Comparison of ENCODE assay signal across 8 cellular contexts in the genomic region with DNA sequence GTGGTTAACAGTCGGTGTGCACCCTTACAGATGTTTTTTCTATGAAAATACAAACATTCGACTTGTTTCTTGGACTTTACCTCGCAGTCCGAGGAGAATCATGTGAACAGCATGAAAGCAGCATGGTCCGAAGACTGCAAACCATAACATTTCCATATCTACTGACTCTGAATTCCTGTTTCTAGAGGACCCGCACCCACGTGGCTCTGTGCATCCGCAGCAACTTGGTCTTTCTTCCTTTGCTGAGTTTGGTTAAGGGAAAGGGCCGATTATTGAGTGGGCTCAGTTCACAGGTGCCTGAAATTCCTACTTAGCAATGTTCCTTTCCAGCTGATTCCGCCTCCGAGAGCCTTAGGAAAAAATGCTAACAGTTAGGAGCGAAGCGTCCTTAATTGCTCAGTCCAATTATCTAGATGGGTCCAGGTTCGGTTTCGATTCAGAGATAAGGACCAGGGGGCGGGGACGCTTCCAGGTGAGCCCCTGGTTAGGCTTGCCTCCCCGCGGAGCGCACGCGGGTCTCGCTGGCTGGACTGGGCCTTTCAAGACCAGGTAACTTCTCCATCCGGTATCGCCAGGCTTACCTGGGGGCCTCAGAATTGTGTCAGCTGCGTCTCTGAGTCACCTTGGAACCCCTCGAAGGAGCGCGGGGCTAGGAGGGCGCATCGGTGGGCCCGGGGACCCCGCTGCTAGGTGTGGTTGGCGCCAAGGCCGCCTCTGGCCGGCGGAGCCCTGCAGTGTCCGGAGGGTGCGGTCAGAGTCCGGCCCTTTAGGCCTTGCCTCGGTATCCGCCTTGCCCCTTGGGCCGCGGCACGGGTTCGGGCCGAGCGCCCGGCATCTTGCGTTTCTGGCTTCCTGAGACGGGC. TPM values are rescaled to one million over a fixed set of nuclear protein-coding genes. Genes with fewer than 3 reads are reported as not detected.
DNase-seq lines count a peak whose midpoint lies in the region; TF ChIP-seq lines count a peak whose summit lies in the region.

No MANE protein-coding gene starts in this region.

- H3K36me3 ChIP-seq in H7 (replicated peaks; ENCODE audit: control insufficient read depth, insufficient read depth, low read length), result no peaks in the 10 kb centered on the region
- H3K36me3 ChIP-seq in spleen, result no peaks in the 10 kb centered on the region

- H3K27ac Mint-ChIP-seq in activated naive CD8-positive, alpha-beta T cell treated with anti-CD3 and anti-CD28 coated beads for 36 hours, result peak overlapping the region; percentile 42

- no peak for TF ChIP-seq CTCF in spleen (IDR thresholded peaks at IDR 0.05 in 8 of 11, conservative IDR thresholded peaks at IDR 0.05 in 3 of 11)

- peaks cover 14% of the 10 kb centered on the region for H3K4me1 Mint-ChIP-seq in activated naive CD8-positive, alpha-beta T cell treated with anti-CD3 and anti-CD28 coated beads for 36 hours

- 45 to 75% (median 50%) methylated on average over 35 to 51 of the region's 51 CpGs for WGBS in spleen, 5 donors

- H3K36me3 Mint-ChIP-seq in activated naive CD8-positive, alpha-beta T cell treated with anti-CD3 and anti-CD28 coated beads for 36 hours, result peaks cover 24% of the 10 kb centered on the region

- no peaks in the 10 kb centered on the region for H3K9me3 Mint-ChIP-seq in activated naive CD8-positive, alpha-beta T cell treated with anti-CD3 and anti-CD28 coated beads for 36 hours

- peak overlapping the region; percentile 75 for H3K4me3 Mint-ChIP-seq in activated naive CD8-positive, alpha-beta T cell treated with anti-CD3 and anti-CD28 coated beads for 36 hours

- H3K27ac ChIP-seq in spleen, result peak overlapping the region in 7 of 8 donors; percentile 90 to 99 (median 98)

- peaks cover 23 to 47% (median 36%) of the 10 kb centered on the region in 6 donors for H3K4me1 ChIP-seq in spleen

- H3K27me3 Mint-ChIP-seq in activated naive CD8-positive, alpha-beta T cell treated with anti-CD3 and anti-CD28 coated beads for 36 hours, result no peaks in the 10 kb centered on the region

- intact Hi-C loops in spleen (cut with DNase I; ENCODE audit: low total_unique reads), result loop anchor here (5.0 to 10.0 kb wide), 3 partner anchors 110 to 280 kb away; no protein-coding TSS in a partner anchor

- DNase-seq in H7 (no peak), spleen (peak; percentile 90), Kasumi-1 (lab: John Stamatoyannopoulos, UW) (no peak), NCI-H1436 (lab: John Stamatoyannopoulos, UW) (no peak), hepatic stellate cell (ENCODE audit: low spot score) (no peak), NCI-H2029 treated with DMSO at 0.1 percent for 48 hours (lab: John Stamatoyannopoulos, UW) (no peak)
- DNase-seq in activated naive CD8-positive, alpha-beta T cell treated with anti-CD3 and anti-CD28 coated beads for 36 hours, result no peak

- no peaks in the 10 kb centered on the region for H3K27me3 ChIP-seq in H7 (ENCODE audit: control insufficient read depth, insufficient read depth, low read length)
- no peaks in the 10 kb centered on the region for H3K27me3 ChIP-seq in spleen (replicated peaks in 1 of 7)

- no peaks in the 10 kb centered on the region for H3K9me3 ChIP-seq in spleen

- no peak for TF ChIP-seq POLR2A in spleen (IDR thresholded peaks at IDR 0.05)

- H3K4me3 ChIP-seq in H7 (ENCODE audit: insufficient read depth, low read depth, low read length), result peak overlapping the region; percentile 61
- peak overlapping the region; percentile 58 for H3K4me3 ChIP-seq in iPS-11a (ENCODE audit: low read depth, low read length)
- peak overlapping the region; percentile 85 to 98 (median 92) for H3K4me3 ChIP-seq in spleen

RNA-seq across cellular contexts. Expression of a gene that starts 1.1 kb away (rescaled TPM):
- total RNA-seq in H7 (2014; rRNA removed; shearing (Covaris generic)), result 33.4 and 34.8 TPM in 2 replicates
- 10 to 100 TPM; 67.3 to 68.7 TPM for total RNA-seq in activated naive CD8-positive, alpha-beta T cell treated with anti-CD3 and anti-CD28 coated beads for 36 hours
- 10 to 100 TPM; 21.3 to 40.3 (median 28.9) TPM for total RNA-seq in spleen
- 10 to 100 TPM in 1 of 3 donors, 1 to 10 TPM in 2; 6.5 to 11.3 (median 8.5) TPM for polyA plus RNA-seq in spleen
